ENCODE assay signal across 17 cellular contexts in the genomic region with DNA sequence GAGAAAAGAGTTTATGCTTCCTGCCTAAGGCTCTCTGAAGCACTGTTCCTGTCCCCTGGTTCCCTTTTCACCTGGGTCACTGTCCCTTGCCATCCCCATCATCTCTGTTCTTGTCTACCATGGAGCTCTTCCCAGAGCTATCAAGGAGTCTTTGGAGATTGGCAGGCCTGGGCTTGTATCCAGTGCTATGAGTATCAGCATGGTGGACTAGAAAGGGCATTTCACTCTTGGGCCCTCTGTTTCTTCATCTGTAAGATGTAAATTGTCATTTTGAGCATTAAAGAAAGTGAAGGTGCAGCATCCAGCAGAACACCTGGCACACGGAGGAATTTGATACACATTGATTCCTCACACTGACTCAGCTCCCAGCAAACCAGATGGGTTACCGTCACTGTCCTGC.
DNase-seq lines count a peak whose midpoint lies in the region; ATAC-seq and TF ChIP-seq lines count a peak whose summit lies in the region.
"Had no signal": no experiment of that assay in that cellular context is flagged by ENCODE, and none has a peak within 500 bp of the region (broad histone marks: within the 10 kb centered on the region; RNA-seq: fewer than 3 reads in every experiment).

No MANE protein-coding gene starts in this region.

- H2BK5ac ChIP-seq in neuronal stem cell (ENCODE audit: low read length), result peak overlapping the region; percentile 8

- H3K4me2 ChIP-seq in neuronal stem cell (ENCODE audit: insufficient read depth, low read length, poor library complexity, severe bottlenecking), result no peak overlapping the region

- no peak overlapping the region for H2BK12ac ChIP-seq in neuronal stem cell (ENCODE audit: low read length)

- WGBS in heart left ventricle, 4 donors, result 89 to 95% (median 92%) methylated on average over 2 of the region's 2 CpGs
- 100% methylated on average over 2 of the region's 2 CpGs for WGBS in esophagus muscularis mucosa
- no CpG with 5 or more reads among the region's 2 CpGs for WGBS in neuronal stem cell (ENCODE audit: extremely low coverage in 2 of 2, insufficient read length in 2 of 2, insufficient replicate concordance in 1 of 2), 2 donors

- no peak for TF ChIP-seq EP300 in esophagus muscularis mucosa (IDR thresholded peaks at IDR 0.05)

- TF ChIP-seq POLR2A in heart left ventricle (IDR thresholded peaks at IDR 0.05) (no peak), esophagus muscularis mucosa (IDR thresholded peaks at IDR 0.05; ENCODE audit: low read depth) (no peak)

- H3K23ac ChIP-seq in neuronal stem cell (ENCODE audit: low read depth, low read length, poor library complexity), result no peak overlapping the region

- no peak overlapping the region for H3K4ac ChIP-seq in neuronal stem cell (ENCODE audit: low read length)

- no peak overlapping the region for H2BK15ac ChIP-seq in neuronal stem cell (ENCODE audit: low read length)

- H3K9ac ChIP-seq in neuronal stem cell (ENCODE audit: low read depth, low read length, poor library complexity), result no peak overlapping the region
- H3K9ac ChIP-seq: GM23248 had no signal

- no peak overlapping the region for H4K91ac ChIP-seq in neuronal stem cell (ENCODE audit: low read depth, low read length, poor library complexity)

- ATAC-seq in heart left ventricle, result no peak

- H3K14ac ChIP-seq in neuronal stem cell (ENCODE audit: low read length), result no peak overlapping the region

- H3K36me3 ChIP-seq in heart left ventricle (no peaks in the 10 kb centered on the region), esophagus muscularis mucosa (no peaks in the 10 kb centered on the region), neuronal stem cell (replicated peaks in 1 of 2; ENCODE audit: control insufficient read depth in 2 of 2, insufficient read depth in 2 of 2, low read length in 2 of 2) (no peaks in the 10 kb centered on the region)

- peak; percentile 51 for DNase-seq in cardiac septum (ENCODE audit: low spot score)
- no peak for DNase-seq in heart left ventricle
- DNase-seq in esophagus muscularis mucosa (ENCODE audit: extremely low spot score), result peak; percentile 12
- no peak for DNase-seq in neuronal stem cell (ENCODE audit: low spot score)
- no peak for DNase-seq in GM10266 (ENCODE audit: extremely low spot score)
- no peak for DNase-seq in putamen (ENCODE audit: low spot score)
- no peak for DNase-seq in NCI-H128 (lab: John Stamatoyannopoulos, UW; ENCODE audit: unreplicated experiment)
- DNase-seq: C1 segment of cervical spinal cord; Calu3; CD4-positive, alpha-beta memory T cell; COR-L47; DMS53; DMS79 treated with DMSO at 0.1 percent for 48 hours; GF-D8; GM23248; H7; HCEC 1CT had no signal

- no peak overlapping the region for H4K8ac ChIP-seq in neuronal stem cell (ENCODE audit: low read depth, low read length)

- H2AK5ac ChIP-seq in neuronal stem cell (ENCODE audit: low read depth, low read length), result no peak overlapping the region

- H3K27ac ChIP-seq in heart left ventricle, result no peak overlapping the region
- no peak overlapping the region for H3K27ac ChIP-seq in esophagus muscularis mucosa (replicated peaks in 1 of 4)
- H3K27ac ChIP-seq in neuronal stem cell (replicated peaks; ENCODE audit: low read length), result no peak overlapping the region
- H3K27ac ChIP-seq: GM23248 had no signal

- H3K4me1 ChIP-seq in heart left ventricle (no peaks in the 10 kb centered on the region), esophagus muscularis mucosa (no peaks in the 10 kb centered on the region), neuronal stem cell (ENCODE audit: control insufficient read depth in 2 of 2, insufficient read depth in 1 of 2, low read depth in 1 of 2, low read length in 2 of 2) (no peaks in the 10 kb centered on the region)

- H3K4me3 ChIP-seq in heart left ventricle (no peak overlapping the region), esophagus muscularis mucosa (no peak overlapping the region), neuronal stem cell (ENCODE audit: low read length in 2 of 2) (no peak overlapping the region)
- H3K4me3 ChIP-seq: GM23248 had no signal

- no peak overlapping the region for H3K18ac ChIP-seq in neuronal stem cell (ENCODE audit: low read length)

- no peak overlapping the region for H2AFZ ChIP-seq in neuronal stem cell (ENCODE audit: low read length)
- H2AFZ ChIP-seq: GM23248 had no signal

- H2BK120ac ChIP-seq in neuronal stem cell (ENCODE audit: low read depth, low read length), result no peak overlapping the region

- H3K79me1 ChIP-seq in neuronal stem cell (ENCODE audit: low read depth, low read length), result no peaks in the 10 kb centered on the region

- H3K27me3 ChIP-seq in heart left ventricle (no peaks in the 10 kb centered on the region), esophagus muscularis mucosa (no peaks in the 10 kb centered on the region), neuronal stem cell (ENCODE audit: control insufficient read depth in 3 of 3, insufficient read depth in 3 of 3, low read depth in 1 of 3, low read length in 3 of 3) (no peaks in the 10 kb centered on the region)

- intact Hi-C loops in cardiac septum (cut with DNase I), result no loop called here
- intact Hi-C loops in heart left ventricle (cut with DNase I), result loop anchor here in 1 of 10 donors (10.0 kb wide), 1 partner anchor 344 kb away; no protein-coding TSS in a partner anchor
- intact Hi-C loops in esophagus muscularis mucosa (cut with DNase I), result no loop called here

- no peak for TF ChIP-seq CTCF in heart left ventricle (IDR thresholded peaks at IDR 0.05)
- TF ChIP-seq CTCF in esophagus muscularis mucosa (IDR thresholded peaks at IDR 0.05), result no peak
- TF ChIP-seq CTCF in GM10266 (IDR thresholded peaks at IDR 0.05; ENCODE audit: control insufficient read depth, insufficient read depth, low read depth, missing control alignments), result no peak

- H3K9me3 ChIP-seq in heart left ventricle (no peaks in the 10 kb centered on the region), esophagus muscularis mucosa (no peaks in the 10 kb centered on the region), neuronal stem cell (replicated peaks in 1 of 2; ENCODE audit: control insufficient read depth in 2 of 2, insufficient read depth in 1 of 2, low read depth in 1 of 2, low read length in 2 of 2) (no peaks in the 10 kb centered on the region)

Comparison
In these comparisons a context has a peak if more than half of its experiments do, and no peak if none do; other contexts are left out.
1. DNase-seq: peak in cardiac septum (single experiment) and esophagus muscularis mucosa (single experiment); none in heart left ventricle (0 of 5), neuronal stem cell (single experiment), GM10266 (single experiment), putamen (single experiment) and NCI-H128 (single experiment).